In genomic region chr18:63106727-63107126, GRCh38 we compare ENCODE assay signal across 11 cellular contexts.
A peak's percentile ranks its signal among the peaks of the same experiment; 100 is the strongest.
DNase-seq lines count a peak whose midpoint lies in the region; ATAC-seq lines count a peak whose summit lies in the region.
"Had no signal": no experiment of that assay in that cellular context is flagged by ENCODE, and none has a peak within 500 bp of the region (broad histone marks: within the 10 kb centered on the region; RNA-seq: fewer than 3 reads in every experiment).

No MANE protein-coding gene starts in this region.

- peaks cover 6% of the 10 kb centered on the region for H3K36me3 Mint-ChIP-seq in activated CD8-positive, alpha-beta T cell treated with anti-CD3 and anti-CD28 coated beads, Interleukin-2, amount 10 ng/mL, durations not matched to agents 7 days and 5 days (ENCODE audit: low read depth)
- H3K36me3 Mint-ChIP-seq in naive thymus-derived CD8-positive, alpha-beta T cell: peaks cover 0 to 3% (median 0%) of the 10 kb centered on the region in 3 donors
- H3K36me3 Mint-ChIP-seq: brain had no signal

- DNase-seq in activated CD8-positive, alpha-beta T cell treated with anti-CD3 and anti-CD28 coated beads, Interleukin-2, amount 10 ng/mL, durations not matched to agents 7 days and 5 days: no peak
- DNase-seq in CD1c-positive myeloid dendritic cell (ENCODE audit: extremely low spot score): no peak
- no peak for DNase-seq in naive thymus-derived CD8-positive, alpha-beta T cell
- no peak for DNase-seq in superior temporal gyrus (ENCODE audit: extremely low spot score)
- DNase-seq in stimulated activated CD4-positive, alpha-beta T cell treated with anti-CD3 and anti-CD28 coated beads, Interleukin-2, amount 100 ng/mL, for 48 hours: no peak
- DNase-seq: NCI-H774, tibial artery had no signal

- peaks cover 2% of the 10 kb centered on the region for H3K9me3 Mint-ChIP-seq in activated CD8-positive, alpha-beta T cell treated with anti-CD3 and anti-CD28 coated beads, Interleukin-2, amount 10 ng/mL, durations not matched to agents 7 days and 5 days (ENCODE audit: insufficient read depth)
- peaks cover 0 to 9% (median 2%) of the 10 kb centered on the region in 9 donors for H3K9me3 Mint-ChIP-seq in naive thymus-derived CD8-positive, alpha-beta T cell

- CTCF ChIA-PET in activated CD8-positive, alpha-beta T cell treated with anti-CD3 and anti-CD28 coated beads, Interleukin-2, amount 10 ng/mL, durations not matched to agents 7 days and 5 days (lab: Charles Lee): interaction anchor here (1.0 to 1.3 kb wide), 3 partner anchors 11 to 332 kb away, joined by 3 to 6 read pairs (median 5); no protein-coding TSS in a partner anchor

- H3K27ac Mint-ChIP-seq in activated CD8-positive, alpha-beta T cell treated with anti-CD3 and anti-CD28 coated beads, Interleukin-2, amount 10 ng/mL, durations not matched to agents 7 days and 5 days: peak overlapping the region; percentile 55
- peak overlapping the region in 1 of 10 donors; percentile 43 for H3K27ac Mint-ChIP-seq in naive thymus-derived CD8-positive, alpha-beta T cell

- peak overlapping the region; percentile 60 for H3K4me3 Mint-ChIP-seq in activated CD8-positive, alpha-beta T cell treated with anti-CD3 and anti-CD28 coated beads, Interleukin-2, amount 10 ng/mL, durations not matched to agents 7 days and 5 days
- peak overlapping the region in 4 of 10 donors; percentile 43 to 74 (median 66) for H3K4me3 Mint-ChIP-seq in naive thymus-derived CD8-positive, alpha-beta T cell
- H3K4me3 Mint-ChIP-seq: brain had no signal

- peak; percentile 36 for ATAC-seq in GM18498 (IDR thresholded peaks at IDR 0.05; ENCODE audit: unreplicated experiment)
- ATAC-seq in GM21360 (IDR thresholded peaks at IDR 0.05; ENCODE audit: unreplicated experiment): peak; percentile 29
- peak; percentile 34 for ATAC-seq in HG03095 (IDR thresholded peaks at IDR 0.05; ENCODE audit: unreplicated experiment)
- peak; percentile 47 for ATAC-seq in activated CD8-positive, alpha-beta T cell treated with anti-CD3 and anti-CD28 coated beads, Interleukin-2, amount 10 ng/mL, durations not matched to agents 7 days and 5 days
- ATAC-seq in naive thymus-derived CD8-positive, alpha-beta T cell: no peak

- peaks cover 10% of the 10 kb centered on the region for H3K27me3 Mint-ChIP-seq in activated CD8-positive, alpha-beta T cell treated with anti-CD3 and anti-CD28 coated beads, Interleukin-2, amount 10 ng/mL, durations not matched to agents 7 days and 5 days (ENCODE audit: low read depth)
- peaks cover 0 to 12% (median 2%) of the 10 kb centered on the region in 5 donors for H3K27me3 Mint-ChIP-seq in naive thymus-derived CD8-positive, alpha-beta T cell
- H3K27me3 Mint-ChIP-seq: brain had no signal

- POLR2A ChIA-PET in activated CD8-positive, alpha-beta T cell treated with anti-CD3 and anti-CD28 coated beads, Interleukin-2, amount 10 ng/mL, durations not matched to agents 7 days and 5 days (lab: Charles Lee): interaction anchor here (1.0 kb wide), 1 partner anchor 9 kb away, joined by 5 read pairs; no protein-coding TSS in a partner anchor
- POLR2A ChIA-PET in naive thymus-derived CD8-positive, alpha-beta T cell (lab: Charles Lee): interaction anchor here (0.8 kb wide), 1 partner anchor 32 kb away, joined by 3 read pairs; no protein-coding TSS in a partner anchor

- H3K4me1 Mint-ChIP-seq in activated CD8-positive, alpha-beta T cell treated with anti-CD3 and anti-CD28 coated beads, Interleukin-2, amount 10 ng/mL, durations not matched to agents 7 days and 5 days (ENCODE audit: low read depth): peaks cover 34% of the 10 kb centered on the region
- peaks cover 8 to 28% (median 15%) of the 10 kb centered on the region in 4 donors for H3K4me1 Mint-ChIP-seq in naive thymus-derived CD8-positive, alpha-beta T cell

Comparison
In these comparisons a context has a peak if more than half of its experiments do, and no peak if none do; other contexts are left out.
1. ATAC-seq: peak in GM18498 (single experiment), GM21360 (single experiment), HG03095 (single experiment) and activated CD8-positive, alpha-beta T cell treated with anti-CD3 and anti-CD28 coated beads, Interleukin-2, amount 10 ng/mL, durations not matched to agents 7 days and 5 days (single experiment); none in naive thymus-derived CD8-positive, alpha-beta T cell (0 of 2).